1 cellular context compared by ENCODE assay signal in genomic region chr20:11020712-11021111, GRCh38.
TF ChIP-seq lines count a peak whose summit lies in the region.

No MANE protein-coding gene starts in this region.

TF ChIP-seq in HCT116, 20 proteins besides CTCF, POLR2A, EP300 and RAD21 (continued from another document):
- TF ChIP-seq ZBTB33 (IDR thresholded peaks at IDR 0.05; ENCODE audit: extremely low read depth, insufficient replicate concordance, low read length) (no peak), REST (IDR thresholded peaks at IDR 0.05; ENCODE audit: low read depth) (no peak)
